8 cellular contexts compared by ENCODE assay signal in the genomic region with DNA sequence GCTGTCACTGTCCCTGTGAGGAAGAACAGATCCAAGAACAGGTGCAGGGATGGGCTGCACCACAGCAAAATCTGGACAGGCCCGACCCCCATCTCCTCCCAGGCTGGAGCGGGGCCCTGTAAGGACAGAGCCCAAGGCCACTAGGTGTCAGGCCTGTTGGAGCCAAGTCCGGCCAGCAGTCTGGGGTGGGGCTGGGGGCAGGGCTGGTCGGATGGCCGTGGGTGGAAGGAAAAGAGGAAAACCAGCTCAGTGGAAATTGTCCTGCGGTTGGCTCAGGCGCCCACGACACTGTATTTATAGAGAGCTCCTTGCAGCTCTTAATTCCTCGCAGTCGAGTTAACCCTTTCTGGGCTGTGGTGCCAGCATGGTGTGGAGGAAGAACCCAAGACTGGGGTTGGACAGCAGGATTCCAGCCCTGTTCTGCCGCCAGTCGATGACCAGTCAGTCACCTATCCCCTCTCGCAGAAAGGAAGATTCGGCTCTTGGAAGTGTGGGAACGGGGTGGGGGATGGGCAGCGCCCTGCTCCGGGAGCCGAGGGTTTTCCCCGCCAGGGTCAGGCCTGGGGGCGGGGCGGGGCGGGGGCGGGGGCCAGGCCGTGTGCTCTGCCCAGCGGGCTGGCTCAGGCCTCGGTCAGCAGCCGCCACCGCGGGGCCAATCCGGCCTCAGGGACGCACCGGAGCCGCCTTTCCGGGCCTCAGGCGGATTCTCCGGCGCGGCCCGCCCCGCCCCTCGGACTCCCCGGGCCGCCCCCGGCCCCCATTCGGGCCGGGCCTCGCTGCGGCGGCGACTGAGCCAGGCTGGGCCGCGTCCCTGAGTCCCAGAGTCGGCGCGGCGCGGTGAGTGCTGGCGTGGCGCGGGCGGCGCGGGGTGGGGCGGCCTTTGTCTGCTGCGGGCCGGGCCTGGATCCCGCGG. TPM values are rescaled to one million over a fixed set of nuclear protein-coding genes. Genes with fewer than 3 reads are reported as not detected.
DNase-seq lines count a peak whose midpoint lies in the region; ATAC-seq, FAIRE-seq and TF ChIP-seq lines count a peak whose summit lies in the region.

A gene (plus strand): TSS at position 760 of the 913 bp plus-strand sequence. CDS start 15,257 bp downstream, outside the sequence.

- H3K4ac ChIP-seq in H1 (replicated peaks; ENCODE audit: insufficient read length, low read depth, low read length): peak within 1 kb of the TSS; percentile 76

- peak within 1 kb of the TSS in 6 of 7 donors; percentile 44 to 89 (median 54) for H3K4me3 Mint-ChIP-seq in CD8-positive, alpha-beta memory T cell
- H3K4me3 Mint-ChIP-seq in T-cell: peak within 1 kb of the TSS; percentile 64 to 77 (median 67)
- peak within 1 kb of the TSS; percentile 84 for H3K4me3 Mint-ChIP-seq in stimulated activated naive CD8-positive, alpha-beta T cell treated with anti-CD3 and anti-CD28 coated beads, Interleukin-15, amount 100 ng/mL, for 72 hours

- H3K36me3 Mint-ChIP-seq in CD8-positive, alpha-beta memory T cell: no peaks in the 10 kb centered on the region
- H3K36me3 Mint-ChIP-seq in T-cell: no peaks in the 10 kb centered on the region

- TF ChIP-seq RAD21 in H1 (IDR thresholded peaks at IDR 0.05 in 1 of 2, conservative IDR thresholded peaks at IDR 0.05 in 1 of 2; ENCODE audit: low read depth in 2 of 2, low read length in 2 of 2): no peak; a peak in 1 of 4 replicates

- peak within 1 kb of the TSS; percentile 69 for H4K5ac ChIP-seq in H1 (ENCODE audit: insufficient read length, low read depth, low read length)

- peak within 1 kb of the TSS; percentile 84; the same call in 1 of the 2 replicates for H2BK15ac ChIP-seq in H1 (ENCODE audit: low read length)

- H4K91ac ChIP-seq in H1 (replicated peaks; ENCODE audit: insufficient read length, low read length): peak within 1 kb of the TSS; percentile 70

- H2AFZ ChIP-seq in H1 (ENCODE audit: low read length): peak within 1 kb of the TSS; percentile 89; the same call in 1 of the 2 replicates

- peak within 1 kb of the TSS; percentile 55 to 86 for H3K4me2 ChIP-seq in H1 (ENCODE audit: insufficient read depth in 1 of 2, low read depth in 2 of 2, low read length in 2 of 2)

- peaks cover 30% of the 10 kb centered on the region for H3K27me3 ChIP-seq in CD8-positive, alpha-beta memory T cell (ENCODE audit: insufficient read depth, low read length, poor library complexity, severe bottlenecking)
- H3K27me3 ChIP-seq in H1 (replicated peaks in 1 of 4; ENCODE audit: control insufficient read depth in 3 of 4, extremely low read depth in 1 of 4, insufficient read depth in 3 of 4, low read length in 3 of 4): no peaks in the 10 kb centered on the region

- 5% methylated on average over 18 of the region's 68 CpGs; no CpG with 5 or more reads in 1 of the 2 experiments for WGBS in H1 (ENCODE audit: extremely low coverage in 1 of 2, insufficient coverage in 1 of 2, insufficient read length in 1 of 2, insufficient replicate concordance in 2 of 2, low coverage in 1 of 2, low lambda C conversion rate in 2 of 2, missing lambda C conversion rate in 1 of 2), 2 experiments
- WGBS in lower leg skin, 2 donors: 1 to 2% methylated on average over 24 to 26 of the region's 68 CpGs

- H2AK5ac ChIP-seq in H1 (ENCODE audit: low read depth, low read length): no peak within 1 kb of the TSS

- H3K27me3 Mint-ChIP-seq in CD8-positive, alpha-beta memory T cell: peaks cover 28 to 74% of the 10 kb centered on the region in 2 donors
- peaks cover 64 to 69% of the 10 kb centered on the region in 2 donors for H3K27me3 Mint-ChIP-seq in T-cell
- H3K27me3 Mint-ChIP-seq in stimulated activated naive CD8-positive, alpha-beta T cell treated with anti-CD3 and anti-CD28 coated beads, Interleukin-15, amount 100 ng/mL, for 72 hours: peaks cover 80% of the 10 kb centered on the region

- no peak for FAIRE-seq in H1 (lab: Jason Lieb, UNC)

- DNase-seq in CD8-positive, alpha-beta memory T cell: no peak
- DNase-seq in HFF-Myc (ENCODE audit: extremely low read depth, low read depth): no peak
- DNase-seq in T-cell: peak in 1 of 34 experiments; percentile 11
- DNase-seq in H1 (ENCODE audit: low read depth in 1 of 2, low spot score in 2 of 2): peak in 1 of 2 experiments; percentile 80
- peak; percentile 63 to 93 for DNase-seq in lower leg skin (ENCODE audit: low spot score in 2 of 2)
- DNase-seq in stimulated activated naive CD8-positive, alpha-beta T cell treated with anti-CD3 and anti-CD28 coated beads, Interleukin-15, amount 100 ng/mL, for 72 hours: no peak
- no peak for DNase-seq in Kasumi-1 (lab: John Stamatoyannopoulos, UW)

- ATAC-seq in T-cell (replicated peaks in 1 of 4) (peak in 3 of 4 experiments; percentile 35 to 50 (median 49)), HG03469 (IDR thresholded peaks at IDR 0.05; ENCODE audit: unreplicated experiment) (no peak)
- peak; percentile 54 for ATAC-seq in stimulated activated naive CD8-positive, alpha-beta T cell treated with anti-CD3 and anti-CD28 coated beads, Interleukin-15, amount 100 ng/mL, for 72 hours

- no peak for TF ChIP-seq EP300 in H1 (IDR thresholded peaks at IDR 0.05; ENCODE audit: borderline replicate concordance in 1 of 2, low read depth in 2 of 2, low read length in 2 of 2)

- peaks cover 21% of the 10 kb centered on the region in 2 experiments for H4K20me1 ChIP-seq in H1 (replicated peaks in 1 of 2; ENCODE audit: control insufficient read depth in 1 of 2, insufficient read depth in 2 of 2, low read length in 2 of 2)

- H2BK5ac ChIP-seq in H1 (ENCODE audit: low read depth, low read length): peak within 1 kb of the TSS; percentile 63; the same call in 1 of the 2 replicates

- H2BK120ac ChIP-seq in H1 (replicated peaks; ENCODE audit: low read depth, low read length): peak within 1 kb of the TSS; percentile 58

- TF ChIP-seq CTCF in HFF-Myc (IDR thresholded peaks at IDR 0.05; ENCODE audit: low read depth, low read length, missing control alignments): peak; percentile 27
- peak; percentile 32 to 42 (median 40) for TF ChIP-seq CTCF in H1 (IDR thresholded peaks at IDR 0.05; ENCODE audit: control extremely low read depth in 1 of 3, insufficient read depth in 1 of 3, low read depth in 1 of 3, low read length in 3 of 3)
- TF ChIP-seq CTCF in lower leg skin (IDR thresholded peaks at IDR 0.05): no peak

- peak within 1 kb of the TSS; percentile 32 for H3K56ac ChIP-seq in H1 (replicated peaks; ENCODE audit: insufficient read length, low read depth, low read length)

- peak within 1 kb of the TSS; percentile 83; the same call in 1 of the 2 replicates for H2BK20ac ChIP-seq in H1 (ENCODE audit: low read length)

- H4K8ac ChIP-seq in H1 (ENCODE audit: extremely low read depth, insufficient read depth, low read length): peak within 1 kb of the TSS; percentile 90

- CTCF ChIA-PET in CD8-positive, alpha-beta memory T cell (lab: Charles Lee): interaction anchor here (1.1 to 7.8 kb wide), 3 partner anchors 15 to 386 kb away, joined by 3 to 161 read pairs (median 4); no protein-coding TSS in a partner anchor
- CTCF ChIA-PET in T-cell (lab: Charles Lee): interaction anchor here in 1 of 2 donors (0.6 to 1.1 kb wide), 4 partner anchors 21 to 1239 kb away, joined by 3 to 5 read pairs (median 3); no protein-coding TSS in a partner anchor
- CTCF ChIA-PET in H1 (lab: Charles Lee; ENCODE audit: partially characterized antibody): interaction anchor here (0.5 to 15.1 kb wide), 15 partner anchors 9 to 314 kb away, joined by 3 to 496 read pairs (median 4); a partner anchor contains a TSS

- no peak within 1 kb of the TSS for H3K4me3 ChIP-seq in CD8-positive, alpha-beta memory T cell (ENCODE audit: low read length)
- H3K4me3 ChIP-seq in HFF-Myc (replicated peaks; ENCODE audit: low read depth, low read length) (peak within 1 kb of the TSS; percentile 86), H1 (ENCODE audit: extremely low read depth in 1 of 4, insufficient read depth in 2 of 4, low read depth in 3 of 4, low read length in 4 of 4) (peak within 1 kb of the TSS; percentile 80 to 95 (median 86)), lower leg skin (ENCODE audit: low read depth, poor library complexity, severe bottlenecking) (peak within 1 kb of the TSS; percentile 67)

- POLR2A ChIA-PET in CD8-positive, alpha-beta memory T cell (lab: Charles Lee): no interaction called here
- POLR2A ChIA-PET in T-cell (lab: Charles Lee) (interaction anchor here in 1 of 2 donors (0.6 kb wide), 1 partner anchor 857 kb away, joined by 6 read pairs; a partner anchor contains a TSS), H1 (lab: Charles Lee; ENCODE audit: partially characterized antibody) (interaction anchor here (0.6 to 9.2 kb wide), 10 partner anchors 8 to 156 kb away, joined by 3 to 93 read pairs (median 4); a partner anchor contains a TSS)

- H3K79me1 ChIP-seq in H1 (ENCODE audit: low read depth, low read length): peaks cover 24% of the 10 kb centered on the region

- no peaks in the 10 kb centered on the region for H3K4me1 ChIP-seq in CD8-positive, alpha-beta memory T cell (ENCODE audit: insufficient read depth, low read length)
- H3K4me1 ChIP-seq in H1 (replicated peaks in 1 of 4; ENCODE audit: control insufficient read depth in 3 of 4, insufficient read depth in 4 of 4, low read length in 3 of 4): peaks cover 2 to 22% (median 10%) of the 10 kb centered on the region in 4 experiments; a peak in 4 of 7 replicates

- H3K79me2 ChIP-seq in H1 (ENCODE audit: control insufficient read depth in 1 of 2, insufficient read depth in 2 of 2, low read length in 2 of 2): peaks cover 25 to 40% of the 10 kb centered on the region in 2 experiments

- H3K27ac ChIP-seq in CD8-positive, alpha-beta memory T cell (ENCODE audit: low read depth, low read length): no peak within 1 kb of the TSS
- peak within 1 kb of the TSS; percentile 77 for H3K27ac ChIP-seq in H1 (ENCODE audit: low read depth, low read length)

- no peak within 1 kb of the TSS for H3K23ac ChIP-seq in H1 (ENCODE audit: insufficient read length)

- H3K9ac ChIP-seq in H1 (replicated peaks in 1 of 4; ENCODE audit: extremely low read depth in 1 of 4, low read depth in 3 of 4, low read length in 3 of 4): peak within 1 kb of the TSS; percentile 60 to 91 (median 71)

- TF ChIP-seq POLR2A in H1 (IDR thresholded peaks at IDR 0.05; ENCODE audit: control extremely low read depth in 1 of 2, low read depth in 2 of 2, low read length in 2 of 2) (peak; percentile 29 to 41; a peak in 2 of 3 replicates), lower leg skin (IDR thresholded peaks at IDR 0.05) (no peak)

- H3K36me3 ChIP-seq in CD8-positive, alpha-beta memory T cell (ENCODE audit: insufficient read depth, low read length): no peaks in the 10 kb centered on the region
- H3K36me3 ChIP-seq in H1 (ENCODE audit: control insufficient read depth in 2 of 4, insufficient read depth in 4 of 4, low read length in 3 of 4): no peaks in the 10 kb centered on the region

- H3K9me3 ChIP-seq in CD8-positive, alpha-beta memory T cell (ENCODE audit: low read length): no peaks in the 10 kb centered on the region
- no peaks in the 10 kb centered on the region for H3K9me3 ChIP-seq in H1 (ENCODE audit: insufficient read depth in 2 of 2, low read depth in 1 of 2, low read length in 1 of 2)

- H3K4me1 Mint-ChIP-seq in CD8-positive, alpha-beta memory T cell: peaks cover 0 to 15% (median 5%) of the 10 kb centered on the region in 3 donors
- H3K4me1 Mint-ChIP-seq in T-cell: peaks cover 12 to 18% (median 13%) of the 10 kb centered on the region in 3 donors
- H3K4me1 Mint-ChIP-seq in stimulated activated naive CD8-positive, alpha-beta T cell treated with anti-CD3 and anti-CD28 coated beads, Interleukin-15, amount 100 ng/mL, for 72 hours: peaks cover 21% of the 10 kb centered on the region

- H3K18ac ChIP-seq in H1 (ENCODE audit: extremely low read depth, low read length): peak within 1 kb of the TSS; percentile 55

- peaks cover 7% of the 10 kb centered on the region for H3K23me2 ChIP-seq in H1 (ENCODE audit: low read depth, low read length)

- H3K14ac ChIP-seq in H1 (ENCODE audit: insufficient read length): no peak within 1 kb of the TSS

- H2BK12ac ChIP-seq in H1 (ENCODE audit: low read depth, low read length): peak within 1 kb of the TSS; percentile 13; the same call in 1 of the 2 replicates

- H3K27ac Mint-ChIP-seq in CD8-positive, alpha-beta memory T cell: no peak within 1 kb of the TSS
- H3K27ac Mint-ChIP-seq in T-cell: no peak within 1 kb of the TSS
- no peak within 1 kb of the TSS for H3K27ac Mint-ChIP-seq in stimulated activated naive CD8-positive, alpha-beta T cell treated with anti-CD3 and anti-CD28 coated beads, Interleukin-15, amount 100 ng/mL, for 72 hours

- intact Hi-C loops in lower leg skin (cut with DNase I; ENCODE audit: low total_unique reads): loop anchor here (5.0 to 10.0 kb wide), 2 partner anchors 49 to 783 kb away; a partner anchor contains a TSS

- no peaks in the 10 kb centered on the region for H3K9me3 Mint-ChIP-seq in CD8-positive, alpha-beta memory T cell
- H3K9me3 Mint-ChIP-seq in T-cell: no peaks in the 10 kb centered on the region
- H3K9me3 Mint-ChIP-seq in stimulated activated naive CD8-positive, alpha-beta T cell treated with anti-CD3 and anti-CD28 coated beads, Interleukin-15, amount 100 ng/mL, for 72 hours: no peaks in the 10 kb centered on the region

RNA-seq across cellular contexts. Expression of the gene that starts here (rescaled TPM):
- total RNA-seq in CD8-positive, alpha-beta memory T cell: 1 to 10 TPM; 1.9 to 2.4 TPM
- polyA plus RNA-seq in CD8-positive, alpha-beta memory T cell: not detected
- total RNA-seq in T-cell (under 1 TPM in 3 of 5 donors, not detected in 2; 0.66 to 0.76 (median 0.76) TPM), lower leg skin (10 to 100 TPM; 33.4 to 49.9 (median 45.4) TPM)
- 152 and 156 TPM in 2 replicates for total RNA-seq in H1 (2021; fragmentation: NEBNext Ultra II Directional; extraction: Animal tissue kit (Norgen Biotek cat#: 25700))
- polyA plus RNA-seq in H1 (2011; rRNA removed): 158 and 190 TPM in 2 replicates
- polyA plus RNA-seq in H1 (2011; cell fraction: cytosol; rRNA removed): 79.5 TPM
- polyA plus RNA-seq in H1 (2011; cell fraction: nucleus; rRNA removed): 197 TPM
- 143 to 200 TPM (median 177 TPM) in 4 replicates for polyA plus RNA-seq in H1 (2012, experiment 1 of 2)
- polyA plus RNA-seq in H1 (2012, experiment 2 of 2): 186 TPM
- 290 TPM for polyA plus RNA-seq in H1 (2013, experiment 1 of 2)
- 333 TPM for polyA plus RNA-seq in H1 (2013, experiment 2 of 2)
- 116 and 197 TPM in 2 replicates for polyA minus RNA-seq in H1 (2011; rRNA and poly(A)+ RNA removed)
- polyA minus RNA-seq in H1 (2011; cell fraction: cytosol; rRNA and poly(A)+ RNA removed): 102 TPM
- polyA minus RNA-seq in H1 (2011; cell fraction: nucleus; rRNA and poly(A)+ RNA removed): 79.9 TPM

Comparison
In these comparisons a context has a peak if more than half of its experiments do, and no peak if none do; other contexts are left out.
1. RNA of the gene that starts here (total RNA-seq): 152 to 156 TPM in H1 and 33.4 to 49.9 TPM in lower leg skin; 1.9 to 2.4 TPM in CD8-positive, alpha-beta memory T cell and 0.66 to 0.76 TPM in T-cell; every median in the first group is over 10 times any median in the second.
2. RNA of the gene that starts here (polyA plus RNA-seq): 79.5 to 333 TPM in H1; not detected in CD8-positive, alpha-beta memory T cell (single experiment); every median in the first group is over 10 times any median in the second.
3. Peak in ATAC-seq in T-cell; RNA of the gene not detected or under 1 TPM.
4. DNase-seq: peak in lower leg skin (2 of 2); none in CD8-positive, alpha-beta memory T cell (0 of 5), HFF-Myc (single experiment), stimulated activated naive CD8-positive, alpha-beta T cell treated with anti-CD3 and anti-CD28 coated beads, Interleukin-15, amount 100 ng/mL, for 72 hours (0 of 2) and Kasumi-1 (0 of 2).
5. CTCF ChIP-seq: peak in HFF-Myc (single experiment) and H1 (3 of 3); none in lower leg skin (0 of 3).
6. POLR2A ChIP-seq: peak in H1 (2 of 2); none in lower leg skin (0 of 2).
7. Peak in every context shown above with its lines, with median percentiles within 50 percentile points of each other: H3K4me3 Mint-ChIP-seq.